In genomic region chr19:53432088-53432661, GRCh38 we compare ENCODE assay signal across 8 cellular contexts. TPM values are rescaled to one million over a fixed set of nuclear protein-coding genes. Genes with fewer than 3 reads are reported as not detected.
DNase-seq lines count a peak whose midpoint lies in the region; ATAC-seq and TF ChIP-seq lines count a peak whose summit lies in the region.

No MANE protein-coding gene starts in this region.

- H3K27ac ChIP-seq in 22Rv1 (peak overlapping the region; percentile 74), tibial nerve (peak overlapping the region in 3 of 4 donors; percentile 56 to 79 (median 62))
- peak overlapping the region; percentile 71 for H3K27ac ChIP-seq in effector memory CD4-positive, alpha-beta T cell (ENCODE audit: insufficient read depth, low read length, poor library complexity, severe bottlenecking)

- ATAC-seq in GM18505 (IDR thresholded peaks at IDR 0.05; ENCODE audit: unreplicated experiment) = peak; percentile 29
- peak; percentile 8 for ATAC-seq in HG03103 (IDR thresholded peaks at IDR 0.05; ENCODE audit: low read depth, unreplicated experiment)

- H3K27me3 ChIP-seq in effector memory CD4-positive, alpha-beta T cell (replicated peaks; ENCODE audit: control insufficient read depth, insufficient read depth, low read length, poor library complexity, severe bottlenecking) = no peaks in the 10 kb centered on the region
- H3K27me3 ChIP-seq in mononuclear cell (ENCODE audit: insufficient read depth, low read length) = no peaks in the 10 kb centered on the region
- H3K27me3 ChIP-seq in tibial nerve = no peaks in the 10 kb centered on the region

- H3K4me1 ChIP-seq in effector memory CD4-positive, alpha-beta T cell (ENCODE audit: control insufficient read depth, insufficient read depth, low read length, poor library complexity, severe bottlenecking) = peaks cover 5% of the 10 kb centered on the region
- H3K4me1 ChIP-seq in mononuclear cell (ENCODE audit: insufficient read depth, low read length) (peaks cover 11% of the 10 kb centered on the region), tibial nerve (peaks cover 0 to 15% (median 2%) of the 10 kb centered on the region in 4 donors)

- TF ChIP-seq CTCF in 22Rv1 (IDR thresholded peaks at IDR 0.05) (no peak), tibial nerve (IDR thresholded peaks at IDR 0.05) (no peak)

- no peak for TF ChIP-seq EP300 in tibial nerve (IDR thresholded peaks at IDR 0.05)

- WGBS in tibial nerve, 2 donors = 0 to 1% methylated on average over 28 to 30 of the region's 30 CpGs

- no peaks in the 10 kb centered on the region for H3K9me3 ChIP-seq in effector memory CD4-positive, alpha-beta T cell (ENCODE audit: control insufficient read depth, low read length)
- H3K9me3 ChIP-seq in mononuclear cell (ENCODE audit: low read depth, low read length) = no peaks in the 10 kb centered on the region
- H3K9me3 ChIP-seq in tibial nerve = no peaks in the 10 kb centered on the region

- peaks cover 12% of the 10 kb centered on the region for H3K36me3 ChIP-seq in effector memory CD4-positive, alpha-beta T cell (ENCODE audit: control insufficient read depth, insufficient read depth, low read length)
- peaks cover 0 to 31% (median 5%) of the 10 kb centered on the region in 3 donors for H3K36me3 ChIP-seq in tibial nerve

- H3K4me3 ChIP-seq in effector memory CD4-positive, alpha-beta T cell (ENCODE audit: insufficient read depth, low read depth, low read length, poor library complexity, severe bottlenecking) = peak overlapping the region; percentile 79
- peak overlapping the region; percentile 83 for H3K4me3 ChIP-seq in mononuclear cell (ENCODE audit: low read length)
- peak overlapping the region; percentile 41 to 79 (median 63) for H3K4me3 ChIP-seq in tibial nerve

- no peak for TF ChIP-seq POLR2A in GM18505 (IDR thresholded peaks at IDR 0.05; ENCODE audit: borderline replicate concordance, extremely low read depth, insufficient read depth, insufficient read length)
- TF ChIP-seq POLR2A in tibial nerve (IDR thresholded peaks at IDR 0.05) = no peak

- DNase-seq in T follicular helper cell (ENCODE audit: low read depth) (peak; percentile 3), tibial nerve (ENCODE audit: low spot score in 2 of 2) (no peak), MV-4-11 (lab: John Stamatoyannopoulos, UW) (no peak)
- DNase-seq in effector memory CD4-positive, alpha-beta T cell = no peak

RNA-seq across cellular contexts. Expression of gene ZNF761, which starts 0.4 kb away (rescaled TPM):
- total RNA-seq in mononuclear cell = 8.1 TPM
- 10 to 100 TPM in 2 of 4 donors, 1 to 10 TPM in 2; 9.2 to 15.3 (median 10.5) TPM for total RNA-seq in tibial nerve

RNA-seq across cellular contexts. Expression of gene ZNF813, which starts 35.4 kb away (rescaled TPM):
- total RNA-seq in mononuclear cell = 4.4 TPM
- 1 to 10 TPM; 2.5 to 4.9 (median 3.8) TPM for total RNA-seq in tibial nerve

RNA-seq across cellular contexts. Expression of gene ZNF765, which starts 37.2 kb away (rescaled TPM):
- 16.7 TPM for total RNA-seq in mononuclear cell
- total RNA-seq in tibial nerve = 10 to 100 TPM in 3 of 4 donors, 1 to 10 TPM in 1; 7.2 to 16.5 (median 10.1) TPM
